ENCODE assay signal across 2 cellular contexts in the genomic region with DNA sequence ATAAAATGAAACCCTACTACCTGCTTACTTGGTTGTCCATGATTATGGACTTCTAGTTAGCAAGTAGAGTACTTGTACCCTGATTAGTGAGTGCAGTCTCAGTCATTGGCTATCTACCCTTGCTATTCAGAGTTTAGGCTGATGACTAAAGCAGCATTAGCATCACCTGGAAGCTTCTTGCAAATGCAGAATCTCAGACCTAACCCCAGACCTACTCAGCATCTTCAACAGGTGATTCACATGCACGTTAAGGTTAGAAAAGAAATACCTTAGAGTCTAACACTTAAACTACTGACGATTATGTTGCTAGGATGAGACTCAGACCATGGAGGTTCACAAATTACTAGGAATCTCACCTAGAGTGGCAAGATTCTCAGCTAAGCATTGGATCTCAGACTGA.
TF ChIP-seq lines count a peak whose summit lies in the region.

No MANE protein-coding gene starts in this region.

TF ChIP-seq in WTC11, 78 proteins besides CTCF, POLR2A, EP300 and RAD21 (continues in another document):
- TF ChIP-seq, protein P1, sequence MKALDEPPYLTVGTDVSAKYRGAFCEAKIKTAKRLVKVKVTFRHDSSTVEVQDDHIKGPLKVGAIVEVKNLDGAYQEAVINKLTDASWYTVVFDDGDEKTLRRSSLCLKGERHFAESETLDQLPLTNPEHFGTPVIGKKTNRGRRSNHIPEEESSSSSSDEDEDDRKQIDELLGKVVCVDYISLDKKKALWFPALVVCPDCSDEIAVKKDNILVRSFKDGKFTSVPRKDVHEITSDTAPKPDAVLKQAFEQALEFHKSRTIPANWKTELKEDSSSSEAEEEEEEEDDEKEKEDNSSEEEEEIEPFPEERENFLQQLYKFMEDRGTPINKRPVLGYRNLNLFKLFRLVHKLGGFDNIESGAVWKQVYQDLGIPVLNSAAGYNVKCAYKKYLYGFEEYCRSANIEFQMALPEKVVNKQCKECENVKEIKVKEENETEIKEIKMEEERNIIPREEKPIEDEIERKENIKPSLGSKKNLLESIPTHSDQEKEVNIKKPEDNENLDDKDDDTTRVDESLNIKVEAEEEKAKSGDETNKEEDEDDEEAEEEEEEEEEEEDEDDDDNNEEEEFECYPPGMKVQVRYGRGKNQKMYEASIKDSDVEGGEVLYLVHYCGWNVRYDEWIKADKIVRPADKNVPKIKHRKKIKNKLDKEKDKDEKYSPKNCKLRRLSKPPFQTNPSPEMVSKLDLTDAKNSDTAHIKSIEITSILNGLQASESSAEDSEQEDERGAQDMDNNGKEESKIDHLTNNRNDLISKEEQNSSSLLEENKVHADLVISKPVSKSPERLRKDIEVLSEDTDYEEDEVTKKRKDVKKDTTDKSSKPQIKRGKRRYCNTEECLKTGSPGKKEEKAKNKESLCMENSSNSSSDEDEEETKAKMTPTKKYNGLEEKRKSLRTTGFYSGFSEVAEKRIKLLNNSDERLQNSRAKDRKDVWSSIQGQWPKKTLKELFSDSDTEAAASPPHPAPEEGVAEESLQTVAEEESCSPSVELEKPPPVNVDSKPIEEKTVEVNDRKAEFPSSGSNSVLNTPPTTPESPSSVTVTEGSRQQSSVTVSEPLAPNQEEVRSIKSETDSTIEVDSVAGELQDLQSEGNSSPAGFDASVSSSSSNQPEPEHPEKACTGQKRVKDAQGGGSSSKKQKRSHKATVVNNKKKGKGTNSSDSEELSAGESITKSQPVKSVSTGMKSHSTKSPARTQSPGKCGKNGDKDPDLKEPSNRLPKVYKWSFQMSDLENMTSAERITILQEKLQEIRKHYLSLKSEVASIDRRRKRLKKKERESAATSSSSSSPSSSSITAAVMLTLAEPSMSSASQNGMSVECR (CRISPR knock-in tag; IDR thresholded peaks at IDR 0.05; ENCODE audit: borderline replicate concordance), result no peak
- TF ChIP-seq JUN (CRISPR knock-in tag; IDR thresholded peaks at IDR 0.05), result no peak
- TF ChIP-seq, protein P2, sequence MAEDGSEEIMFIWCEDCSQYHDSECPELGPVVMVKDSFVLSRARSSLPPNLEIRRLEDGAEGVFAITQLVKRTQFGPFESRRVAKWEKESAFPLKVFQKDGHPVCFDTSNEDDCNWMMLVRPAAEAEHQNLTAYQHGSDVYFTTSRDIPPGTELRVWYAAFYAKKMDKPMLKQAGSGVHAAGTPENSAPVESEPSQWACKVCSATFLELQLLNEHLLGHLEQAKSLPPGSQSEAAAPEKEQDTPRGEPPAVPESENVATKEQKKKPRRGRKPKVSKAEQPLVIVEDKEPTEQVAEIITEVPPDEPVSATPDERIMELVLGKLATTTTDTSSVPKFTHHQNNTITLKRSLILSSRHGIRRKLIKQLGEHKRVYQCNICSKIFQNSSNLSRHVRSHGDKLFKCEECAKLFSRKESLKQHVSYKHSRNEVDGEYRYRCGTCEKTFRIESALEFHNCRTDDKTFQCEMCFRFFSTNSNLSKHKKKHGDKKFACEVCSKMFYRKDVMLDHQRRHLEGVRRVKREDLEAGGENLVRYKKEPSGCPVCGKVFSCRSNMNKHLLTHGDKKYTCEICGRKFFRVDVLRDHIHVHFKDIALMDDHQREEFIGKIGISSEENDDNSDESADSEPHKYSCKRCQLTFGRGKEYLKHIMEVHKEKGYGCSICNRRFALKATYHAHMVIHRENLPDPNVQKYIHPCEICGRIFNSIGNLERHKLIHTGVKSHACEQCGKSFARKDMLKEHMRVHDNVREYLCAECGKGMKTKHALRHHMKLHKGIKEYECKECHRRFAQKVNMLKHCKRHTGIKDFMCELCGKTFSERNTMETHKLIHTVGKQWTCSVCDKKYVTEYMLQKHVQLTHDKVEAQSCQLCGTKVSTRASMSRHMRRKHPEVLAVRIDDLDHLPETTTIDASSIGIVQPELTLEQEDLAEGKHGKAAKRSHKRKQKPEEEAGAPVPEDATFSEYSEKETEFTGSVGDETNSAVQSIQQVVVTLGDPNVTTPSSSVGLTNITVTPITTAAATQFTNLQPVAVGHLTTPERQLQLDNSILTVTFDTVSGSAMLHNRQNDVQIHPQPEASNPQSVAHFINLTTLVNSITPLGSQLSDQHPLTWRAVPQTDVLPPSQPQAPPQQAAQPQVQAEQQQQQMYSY (CRISPR knock-in tag; IDR thresholded peaks at IDR 0.05), result no peak
- TF ChIP-seq ESRRA (CRISPR knock-in tag; IDR thresholded peaks at IDR 0.05; ENCODE audit: borderline replicate concordance), result no peak
- TF ChIP-seq RELA (CRISPR knock-in tag; IDR thresholded peaks at IDR 0.05; ENCODE audit: borderline replicate concordance), result no peak
- no peak for TF ChIP-seq ZNF263 (CRISPR knock-in tag; IDR thresholded peaks at IDR 0.05; ENCODE audit: low read depth)
- TF ChIP-seq ELF4 (CRISPR knock-in tag; IDR thresholded peaks at IDR 0.05; ENCODE audit: low read depth), result no peak
- no peak for TF ChIP-seq CBFB (CRISPR knock-in tag; IDR thresholded peaks at IDR 0.05; ENCODE audit: low read depth)
- no peak for TF ChIP-seq OVOL2 (CRISPR knock-in tag; IDR thresholded peaks at IDR 0.05; ENCODE audit: borderline replicate concordance)
- TF ChIP-seq MXD4 (CRISPR knock-in tag; IDR thresholded peaks at IDR 0.05; ENCODE audit: borderline replicate concordance), result no peak
- TF ChIP-seq, protein P3, sequence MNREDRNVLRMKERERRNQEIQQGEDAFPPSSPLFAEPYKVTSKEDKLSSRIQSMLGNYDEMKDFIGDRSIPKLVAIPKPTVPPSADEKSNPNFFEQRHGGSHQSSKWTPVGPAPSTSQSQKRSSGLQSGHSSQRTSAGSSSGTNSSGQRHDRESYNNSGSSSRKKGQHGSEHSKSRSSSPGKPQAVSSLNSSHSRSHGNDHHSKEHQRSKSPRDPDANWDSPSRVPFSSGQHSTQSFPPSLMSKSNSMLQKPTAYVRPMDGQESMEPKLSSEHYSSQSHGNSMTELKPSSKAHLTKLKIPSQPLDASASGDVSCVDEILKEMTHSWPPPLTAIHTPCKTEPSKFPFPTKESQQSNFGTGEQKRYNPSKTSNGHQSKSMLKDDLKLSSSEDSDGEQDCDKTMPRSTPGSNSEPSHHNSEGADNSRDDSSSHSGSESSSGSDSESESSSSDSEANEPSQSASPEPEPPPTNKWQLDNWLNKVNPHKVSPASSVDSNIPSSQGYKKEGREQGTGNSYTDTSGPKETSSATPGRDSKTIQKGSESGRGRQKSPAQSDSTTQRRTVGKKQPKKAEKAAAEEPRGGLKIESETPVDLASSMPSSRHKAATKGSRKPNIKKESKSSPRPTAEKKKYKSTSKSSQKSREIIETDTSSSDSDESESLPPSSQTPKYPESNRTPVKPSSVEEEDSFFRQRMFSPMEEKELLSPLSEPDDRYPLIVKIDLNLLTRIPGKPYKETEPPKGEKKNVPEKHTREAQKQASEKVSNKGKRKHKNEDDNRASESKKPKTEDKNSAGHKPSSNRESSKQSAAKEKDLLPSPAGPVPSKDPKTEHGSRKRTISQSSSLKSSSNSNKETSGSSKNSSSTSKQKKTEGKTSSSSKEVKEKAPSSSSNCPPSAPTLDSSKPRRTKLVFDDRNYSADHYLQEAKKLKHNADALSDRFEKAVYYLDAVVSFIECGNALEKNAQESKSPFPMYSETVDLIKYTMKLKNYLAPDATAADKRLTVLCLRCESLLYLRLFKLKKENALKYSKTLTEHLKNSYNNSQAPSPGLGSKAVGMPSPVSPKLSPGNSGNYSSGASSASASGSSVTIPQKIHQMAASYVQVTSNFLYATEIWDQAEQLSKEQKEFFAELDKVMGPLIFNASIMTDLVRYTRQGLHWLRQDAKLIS (CRISPR knock-in tag; IDR thresholded peaks at IDR 0.05; ENCODE audit: borderline replicate concordance), result no peak
- TF ChIP-seq MYBL2 (CRISPR knock-in tag; IDR thresholded peaks at IDR 0.05), result no peak
- no peak for TF ChIP-seq KAT7 (CRISPR knock-in tag; IDR thresholded peaks at IDR 0.05; ENCODE audit: borderline replicate concordance)

TF ChIP-seq in H1, 55 proteins besides CTCF, POLR2A, EP300 and RAD21 (continued from another document and continues in another):
- TF ChIP-seq, protein P4, sequence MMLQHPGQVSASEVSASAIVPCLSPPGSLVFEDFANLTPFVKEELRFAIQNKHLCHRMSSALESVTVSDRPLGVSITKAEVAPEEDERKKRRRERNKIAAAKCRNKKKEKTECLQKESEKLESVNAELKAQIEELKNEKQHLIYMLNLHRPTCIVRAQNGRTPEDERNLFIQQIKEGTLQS (IDR thresholded peaks at IDR 0.05; ENCODE audit: insufficient read depth, low read depth, low read length), result no peak
- TF ChIP-seq KDM5A (IDR thresholded peaks at IDR 0.05; ENCODE audit: low read length) (no peak), TAF7 (optimal IDR thresholded peaks at IDR 0.05; ENCODE audit: borderline replicate concordance, low read depth, low read length) (no peak), SP4 (IDR thresholded peaks at IDR 0.05; ENCODE audit: low read length) (no peak), SRF (IDR thresholded peaks at IDR 0.05; ENCODE audit: low read depth, low read length) (no peak), SIRT6 (IDR thresholded peaks at IDR 0.05; ENCODE audit: low read length) (no peak), SP2 (IDR thresholded peaks at IDR 0.05; ENCODE audit: low read length) (no peak), HDAC2 (IDR thresholded peaks at IDR 0.05; ENCODE audit: borderline replicate concordance in 1 of 2, low read depth in 2 of 2, low read length in 2 of 2) (no peak), ASH2L (IDR thresholded peaks at IDR 0.05; ENCODE audit: low read length) (no peak), TCF12 (IDR thresholded peaks at IDR 0.05; ENCODE audit: low read depth, low read length) (no peak), CREB1 (IDR thresholded peaks at IDR 0.05) (no peak), YY1 (IDR thresholded peaks at IDR 0.05; ENCODE audit: low read depth, low read length) (no peak), NANOG (IDR thresholded peaks at IDR 0.05; ENCODE audit: insufficient read depth, low read depth, low read length, poor library complexity, severe bottlenecking) (no peak)
- TF ChIP-seq, protein P5, sequence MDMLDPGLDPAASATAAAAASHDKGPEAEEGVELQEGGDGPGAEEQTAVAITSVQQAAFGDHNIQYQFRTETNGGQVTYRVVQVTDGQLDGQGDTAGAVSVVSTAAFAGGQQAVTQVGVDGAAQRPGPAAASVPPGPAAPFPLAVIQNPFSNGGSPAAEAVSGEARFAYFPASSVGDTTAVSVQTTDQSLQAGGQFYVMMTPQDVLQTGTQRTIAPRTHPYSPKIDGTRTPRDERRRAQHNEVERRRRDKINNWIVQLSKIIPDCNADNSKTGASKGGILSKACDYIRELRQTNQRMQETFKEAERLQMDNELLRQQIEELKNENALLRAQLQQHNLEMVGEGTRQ (IDR thresholded peaks at IDR 0.05; ENCODE audit: low read length), result no peak
- TF ChIP-seq, protein P6, sequence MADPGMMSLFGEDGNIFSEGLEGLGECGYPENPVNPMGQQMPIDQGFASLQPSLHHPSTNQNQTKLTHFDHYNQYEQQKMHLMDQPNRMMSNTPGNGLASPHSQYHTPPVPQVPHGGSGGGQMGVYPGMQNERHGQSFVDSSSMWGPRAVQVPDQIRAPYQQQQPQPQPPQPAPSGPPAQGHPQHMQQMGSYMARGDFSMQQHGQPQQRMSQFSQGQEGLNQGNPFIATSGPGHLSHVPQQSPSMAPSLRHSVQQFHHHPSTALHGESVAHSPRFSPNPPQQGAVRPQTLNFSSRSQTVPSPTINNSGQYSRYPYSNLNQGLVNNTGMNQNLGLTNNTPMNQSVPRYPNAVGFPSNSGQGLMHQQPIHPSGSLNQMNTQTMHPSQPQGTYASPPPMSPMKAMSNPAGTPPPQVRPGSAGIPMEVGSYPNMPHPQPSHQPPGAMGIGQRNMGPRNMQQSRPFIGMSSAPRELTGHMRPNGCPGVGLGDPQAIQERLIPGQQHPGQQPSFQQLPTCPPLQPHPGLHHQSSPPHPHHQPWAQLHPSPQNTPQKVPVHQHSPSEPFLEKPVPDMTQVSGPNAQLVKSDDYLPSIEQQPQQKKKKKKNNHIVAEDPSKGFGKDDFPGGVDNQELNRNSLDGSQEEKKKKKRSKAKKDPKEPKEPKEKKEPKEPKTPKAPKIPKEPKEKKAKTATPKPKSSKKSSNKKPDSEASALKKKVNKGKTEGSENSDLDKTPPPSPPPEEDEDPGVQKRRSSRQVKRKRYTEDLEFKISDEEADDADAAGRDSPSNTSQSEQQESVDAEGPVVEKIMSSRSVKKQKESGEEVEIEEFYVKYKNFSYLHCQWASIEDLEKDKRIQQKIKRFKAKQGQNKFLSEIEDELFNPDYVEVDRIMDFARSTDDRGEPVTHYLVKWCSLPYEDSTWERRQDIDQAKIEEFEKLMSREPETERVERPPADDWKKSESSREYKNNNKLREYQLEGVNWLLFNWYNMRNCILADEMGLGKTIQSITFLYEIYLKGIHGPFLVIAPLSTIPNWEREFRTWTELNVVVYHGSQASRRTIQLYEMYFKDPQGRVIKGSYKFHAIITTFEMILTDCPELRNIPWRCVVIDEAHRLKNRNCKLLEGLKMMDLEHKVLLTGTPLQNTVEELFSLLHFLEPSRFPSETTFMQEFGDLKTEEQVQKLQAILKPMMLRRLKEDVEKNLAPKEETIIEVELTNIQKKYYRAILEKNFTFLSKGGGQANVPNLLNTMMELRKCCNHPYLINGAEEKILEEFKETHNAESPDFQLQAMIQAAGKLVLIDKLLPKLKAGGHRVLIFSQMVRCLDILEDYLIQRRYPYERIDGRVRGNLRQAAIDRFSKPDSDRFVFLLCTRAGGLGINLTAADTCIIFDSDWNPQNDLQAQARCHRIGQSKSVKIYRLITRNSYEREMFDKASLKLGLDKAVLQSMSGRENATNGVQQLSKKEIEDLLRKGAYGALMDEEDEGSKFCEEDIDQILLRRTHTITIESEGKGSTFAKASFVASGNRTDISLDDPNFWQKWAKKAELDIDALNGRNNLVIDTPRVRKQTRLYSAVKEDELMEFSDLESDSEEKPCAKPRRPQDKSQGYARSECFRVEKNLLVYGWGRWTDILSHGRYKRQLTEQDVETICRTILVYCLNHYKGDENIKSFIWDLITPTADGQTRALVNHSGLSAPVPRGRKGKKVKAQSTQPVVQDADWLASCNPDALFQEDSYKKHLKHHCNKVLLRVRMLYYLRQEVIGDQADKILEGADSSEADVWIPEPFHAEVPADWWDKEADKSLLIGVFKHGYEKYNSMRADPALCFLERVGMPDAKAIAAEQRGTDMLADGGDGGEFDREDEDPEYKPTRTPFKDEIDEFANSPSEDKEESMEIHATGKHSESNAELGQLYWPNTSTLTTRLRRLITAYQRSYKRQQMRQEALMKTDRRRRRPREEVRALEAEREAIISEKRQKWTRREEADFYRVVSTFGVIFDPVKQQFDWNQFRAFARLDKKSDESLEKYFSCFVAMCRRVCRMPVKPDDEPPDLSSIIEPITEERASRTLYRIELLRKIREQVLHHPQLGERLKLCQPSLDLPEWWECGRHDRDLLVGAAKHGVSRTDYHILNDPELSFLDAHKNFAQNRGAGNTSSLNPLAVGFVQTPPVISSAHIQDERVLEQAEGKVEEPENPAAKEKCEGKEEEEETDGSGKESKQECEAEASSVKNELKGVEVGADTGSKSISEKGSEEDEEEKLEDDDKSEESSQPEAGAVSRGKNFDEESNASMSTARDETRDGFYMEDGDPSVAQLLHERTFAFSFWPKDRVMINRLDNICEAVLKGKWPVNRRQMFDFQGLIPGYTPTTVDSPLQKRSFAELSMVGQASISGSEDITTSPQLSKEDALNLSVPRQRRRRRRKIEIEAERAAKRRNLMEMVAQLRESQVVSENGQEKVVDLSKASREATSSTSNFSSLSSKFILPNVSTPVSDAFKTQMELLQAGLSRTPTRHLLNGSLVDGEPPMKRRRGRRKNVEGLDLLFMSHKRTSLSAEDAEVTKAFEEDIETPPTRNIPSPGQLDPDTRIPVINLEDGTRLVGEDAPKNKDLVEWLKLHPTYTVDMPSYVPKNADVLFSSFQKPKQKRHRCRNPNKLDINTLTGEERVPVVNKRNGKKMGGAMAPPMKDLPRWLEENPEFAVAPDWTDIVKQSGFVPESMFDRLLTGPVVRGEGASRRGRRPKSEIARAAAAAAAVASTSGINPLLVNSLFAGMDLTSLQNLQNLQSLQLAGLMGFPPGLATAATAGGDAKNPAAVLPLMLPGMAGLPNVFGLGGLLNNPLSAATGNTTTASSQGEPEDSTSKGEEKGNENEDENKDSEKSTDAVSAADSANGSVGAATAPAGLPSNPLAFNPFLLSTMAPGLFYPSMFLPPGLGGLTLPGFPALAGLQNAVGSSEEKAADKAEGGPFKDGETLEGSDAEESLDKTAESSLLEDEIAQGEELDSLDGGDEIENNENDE (IDR thresholded peaks at IDR 0.05; ENCODE audit: insufficient replicate concordance, low read length), result no peak
- TF ChIP-seq, protein P7, sequence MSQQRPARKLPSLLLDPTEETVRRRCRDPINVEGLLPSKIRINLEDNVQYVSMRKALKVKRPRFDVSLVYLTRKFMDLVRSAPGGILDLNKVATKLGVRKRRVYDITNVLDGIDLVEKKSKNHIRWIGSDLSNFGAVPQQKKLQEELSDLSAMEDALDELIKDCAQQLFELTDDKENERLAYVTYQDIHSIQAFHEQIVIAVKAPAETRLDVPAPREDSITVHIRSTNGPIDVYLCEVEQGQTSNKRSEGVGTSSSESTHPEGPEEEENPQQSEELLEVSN (IDR thresholded peaks at IDR 0.05), result no peak
